Comparison of ENCODE assay signal across 1 cellular context in the genomic region with DNA sequence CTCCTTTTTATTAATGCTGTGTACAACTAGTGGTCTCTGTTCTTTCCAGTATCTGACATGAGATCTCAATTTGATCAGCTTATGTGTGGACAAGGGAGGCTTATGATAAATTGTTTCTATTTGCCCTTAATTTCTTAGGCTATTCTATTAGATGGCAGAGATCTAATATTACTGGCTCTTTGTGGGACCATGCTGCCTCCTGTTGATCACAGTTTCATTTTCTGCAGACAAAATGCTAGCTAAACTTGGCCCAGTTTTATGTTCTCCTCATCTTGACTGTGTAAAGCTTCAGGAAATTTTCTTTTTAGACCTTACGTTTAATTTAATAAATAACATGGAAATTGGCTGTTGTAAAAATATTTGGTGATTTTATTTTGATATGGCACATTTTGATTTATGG.
TF ChIP-seq lines count a peak whose summit lies in the region.

No MANE protein-coding gene starts in this region.

TF ChIP-seq in HCT116, 20 proteins besides CTCF, POLR2A, EP300 and RAD21 (continued from another document):
- TF ChIP-seq, protein P1, sequence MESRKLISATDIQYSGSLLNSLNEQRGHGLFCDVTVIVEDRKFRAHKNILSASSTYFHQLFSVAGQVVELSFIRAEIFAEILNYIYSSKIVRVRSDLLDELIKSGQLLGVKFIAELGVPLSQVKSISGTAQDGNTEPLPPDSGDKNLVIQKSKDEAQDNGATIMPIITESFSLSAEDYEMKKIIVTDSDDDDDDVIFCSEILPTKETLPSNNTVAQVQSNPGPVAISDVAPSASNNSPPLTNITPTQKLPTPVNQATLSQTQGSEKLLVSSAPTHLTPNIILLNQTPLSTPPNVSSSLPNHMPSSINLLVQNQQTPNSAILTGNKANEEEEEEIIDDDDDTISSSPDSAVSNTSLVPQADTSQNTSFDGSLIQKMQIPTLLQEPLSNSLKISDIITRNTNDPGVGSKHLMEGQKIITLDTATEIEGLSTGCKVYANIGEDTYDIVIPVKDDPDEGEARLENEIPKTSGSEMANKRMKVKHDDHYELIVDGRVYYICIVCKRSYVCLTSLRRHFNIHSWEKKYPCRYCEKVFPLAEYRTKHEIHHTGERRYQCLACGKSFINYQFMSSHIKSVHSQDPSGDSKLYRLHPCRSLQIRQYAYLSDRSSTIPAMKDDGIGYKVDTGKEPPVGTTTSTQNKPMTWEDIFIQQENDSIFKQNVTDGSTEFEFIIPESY (IDR thresholded peaks at IDR 0.05; ENCODE audit: extremely low read depth, insufficient replicate concordance, low read length) = no peak
- no peak for TF ChIP-seq SIN3A (IDR thresholded peaks at IDR 0.05; ENCODE audit: low read depth)
